Comparison of ENCODE assay signal across 20 cellular contexts in genomic region chr9:89011683-89012082, GRCh38. TPM values are rescaled to one million over a fixed set of nuclear protein-coding genes. Genes with fewer than 3 reads are reported as not detected.
DNase-seq lines count a peak whose midpoint lies in the region; ATAC-seq and TF ChIP-seq lines count a peak whose summit lies in the region.
"Had no signal": no experiment of that assay in that cellular context is flagged by ENCODE, and none has a peak within 500 bp of the region (broad histone marks: within the 10 kb centered on the region; RNA-seq: fewer than 3 reads in every experiment).

No MANE protein-coding gene starts in this region.

- H3K4me1 ChIP-seq in foreskin keratinocyte, result no peaks in the 10 kb centered on the region
- no peaks in the 10 kb centered on the region for H3K4me1 ChIP-seq in effector memory CD4-positive, alpha-beta T cell (ENCODE audit: control insufficient read depth, insufficient read depth, low read length, poor library complexity, severe bottlenecking)
- H3K4me1 ChIP-seq in SK-N-SH (ENCODE audit: control insufficient read depth in 1 of 2, insufficient read depth in 2 of 2, low read depth in 1 of 2, low read length in 1 of 2), result peaks cover 0 to 13% of the 10 kb centered on the region in 2 experiments; a peak in 2 of 4 replicates

- TF ChIP-seq CTCF in HFFc6 (IDR thresholded peaks at IDR 0.05), result no peak
- TF ChIP-seq CTCF in foreskin keratinocyte (conservative IDR thresholded peaks at IDR 0.05), result no peak
- no peak for TF ChIP-seq CTCF in SK-N-SH (IDR thresholded peaks at IDR 0.05)

- no peak overlapping the region for H3K9ac ChIP-seq in SK-N-SH

- peaks cover 2% of the 10 kb centered on the region; the same call in 1 of the 2 replicates for H3K27me3 Mint-ChIP-seq in HFFc6 (ENCODE audit: insufficient read depth)

- no peaks in the 10 kb centered on the region for H3K36me3 ChIP-seq in effector memory CD4-positive, alpha-beta T cell (ENCODE audit: control insufficient read depth, insufficient read depth, low read length)
- peaks cover 1 to 3% of the 10 kb centered on the region in 2 experiments for H3K36me3 ChIP-seq in SK-N-SH (replicated peaks in 1 of 2; ENCODE audit: control insufficient read depth in 1 of 2, insufficient read depth in 2 of 2, low read length in 1 of 2)

- no peak for TF ChIP-seq EP300 in SK-N-SH (IDR thresholded peaks at IDR 0.05; ENCODE audit: borderline replicate concordance in 1 of 2, low read depth in 1 of 2, low read length in 1 of 2)

- H3K27ac Mint-ChIP-seq in HFFc6, result no peak overlapping the region
- H3K27ac Mint-ChIP-seq: CD4-positive, CD25-positive, alpha-beta regulatory T cell; CD8-positive, alpha-beta memory T cell had no signal

- H3K4me1 Mint-ChIP-seq in HFFc6 (ENCODE audit: low read depth), result peaks cover 9% of the 10 kb centered on the region
- H3K4me1 Mint-ChIP-seq: CD4-positive, CD25-positive, alpha-beta regulatory T cell; CD8-positive, alpha-beta memory T cell had no signal

- no peaks in the 10 kb centered on the region for H4K20me1 ChIP-seq in SK-N-SH (ENCODE audit: insufficient read depth)

- TF ChIP-seq RAD21 in SK-N-SH (IDR thresholded peaks at IDR 0.05; ENCODE audit: low read length), result no peak

- H3K9me3 ChIP-seq in effector memory CD4-positive, alpha-beta T cell (ENCODE audit: control insufficient read depth, low read length), result no peaks in the 10 kb centered on the region
- H3K9me3 ChIP-seq in SK-N-SH, result no peaks in the 10 kb centered on the region
- H3K9me3 ChIP-seq: BE2C had no signal

- H3K27me3 ChIP-seq in foreskin keratinocyte (no peaks in the 10 kb centered on the region), SK-N-SH (ENCODE audit: insufficient read depth) (no peaks in the 10 kb centered on the region)
- no peaks in the 10 kb centered on the region for H3K27me3 ChIP-seq in effector memory CD4-positive, alpha-beta T cell (replicated peaks; ENCODE audit: control insufficient read depth, insufficient read depth, low read length, poor library complexity, severe bottlenecking)
- H3K27me3 ChIP-seq: BE2C had no signal

- H3K79me2 ChIP-seq in SK-N-SH (ENCODE audit: insufficient read depth), result no peaks in the 10 kb centered on the region

- no peaks in the 10 kb centered on the region for H3K9me2 ChIP-seq in SK-N-SH

- H3K4me2 ChIP-seq in SK-N-SH, result no peak overlapping the region

- no peak overlapping the region for H2AFZ ChIP-seq in SK-N-SH (ENCODE audit: low read depth)

- CTCF ChIA-PET in SK-N-SH (lab: Yijun Ruan, JAX), result interaction anchor here (1.7 to 2.6 kb wide), 2 partner anchors 11 to 418 kb away, joined by 4 to 9 read pairs; no protein-coding TSS in a partner anchor

- H3K4me3 ChIP-seq in effector memory CD4-positive, alpha-beta T cell (ENCODE audit: insufficient read depth, low read depth, low read length, poor library complexity, severe bottlenecking), result no peak overlapping the region
- H3K4me3 ChIP-seq in SK-N-SH (ENCODE audit: low read depth in 2 of 2, low read length in 1 of 2), result no peak overlapping the region
- H3K4me3 ChIP-seq: GM12878 had no signal

- no peaks in the 10 kb centered on the region for H3K9me3 Mint-ChIP-seq in HFFc6
- H3K9me3 Mint-ChIP-seq: CD8-positive, alpha-beta memory T cell had no signal

- H3K4me3 Mint-ChIP-seq in HFFc6, result no peak overlapping the region
- H3K4me3 Mint-ChIP-seq: CD4-positive, CD25-positive, alpha-beta regulatory T cell; CD8-positive, alpha-beta memory T cell had no signal

- H3K36me3 Mint-ChIP-seq in HFFc6 (ENCODE audit: low read depth), result no peaks in the 10 kb centered on the region
- H3K36me3 Mint-ChIP-seq: CD4-positive, CD25-positive, alpha-beta regulatory T cell; CD8-positive, alpha-beta memory T cell had no signal

- ATAC-seq in foreskin keratinocyte (peak; percentile 25), left lobe of liver (no peak)
- ATAC-seq: GM12878 had no signal

- no peaks in the 10 kb centered on the region for H3F3A ChIP-seq in SK-N-SH (replicated peaks; ENCODE audit: insufficient read depth)

- H3K27ac ChIP-seq in cingulate gyrus (ENCODE audit: low read depth, low read length), result peak overlapping the region; percentile 11
- H3K27ac ChIP-seq in foreskin keratinocyte, result no peak overlapping the region
- H3K27ac ChIP-seq in temporal lobe (ENCODE audit: low read depth, low read length), result peak overlapping the region; percentile 33
- no peak overlapping the region for H3K27ac ChIP-seq in effector memory CD4-positive, alpha-beta T cell (ENCODE audit: insufficient read depth, low read length, poor library complexity, severe bottlenecking)
- no peak overlapping the region for H3K27ac ChIP-seq in SK-N-SH (ENCODE audit: low read depth in 2 of 2, low read length in 1 of 2)
- H3K27ac ChIP-seq: HL-60 had no signal

- DNase-seq in HFFc6 (peak; percentile 35), foreskin keratinocyte (peak in 1 of 2 donors; percentile 58), SK-N-SH (no peak), left lobe of liver (ENCODE audit: low spot score) (no peak)
- DNase-seq in effector memory CD4-positive, alpha-beta T cell, result no peak
- DNase-seq: ACHN; BE2C; C1 segment of cervical spinal cord; CD4-positive, CD25-positive, alpha-beta regulatory T cell; CD8-positive, alpha-beta memory T cell; COR-L47; DMS53; DND-41; EL; HCEC 1CT had no signal

- POLR2A ChIA-PET in SK-N-SH (lab: Yijun Ruan, JAX), result no interaction called here

- 91% methylated on average over 2 of the region's 2 CpGs for WGBS in SK-N-SH (ENCODE audit: low lambda C conversion rate)

TF ChIP-seq in SK-N-SH, 30 proteins besides CTCF, POLR2A, EP300 and RAD21 (continues in another document):
- TF ChIP-seq EZH2phosphoT487 (IDR thresholded peaks at IDR 0.05; ENCODE audit: borderline replicate concordance, low read depth) (no peak), FOXM1 (IDR thresholded peaks at IDR 0.05; ENCODE audit: low read depth) (no peak), ELF1 (IDR thresholded peaks at IDR 0.05) (no peak), TAF1 (IDR thresholded peaks at IDR 0.05; ENCODE audit: borderline replicate concordance, low read depth, low read length) (no peak), TCF12 (IDR thresholded peaks at IDR 0.05) (no peak), RCOR1 (IDR thresholded peaks at IDR 0.05; ENCODE audit: low read length) (no peak), MEF2A (IDR thresholded peaks at IDR 0.05; ENCODE audit: borderline replicate concordance, low read depth) (no peak), USF2 (IDR thresholded peaks at IDR 0.05; ENCODE audit: borderline replicate concordance, low read depth, low read length) (no peak), JUND (IDR thresholded peaks at IDR 0.05) (no peak), GATA2 (CRISPR knock-in tag; IDR thresholded peaks at IDR 0.05) (no peak), MXI1 (IDR thresholded peaks at IDR 0.05; ENCODE audit: low read depth, low read length) (no peak), CHD2 (IDR thresholded peaks at IDR 0.05; ENCODE audit: low read length, partially characterized antibody) (no peak), SIN3A (IDR thresholded peaks at IDR 0.05; ENCODE audit: borderline replicate concordance, low read depth, low read length) (no peak), SMC3 (IDR thresholded peaks at IDR 0.05; ENCODE audit: low read depth, low read length) (no peak)
- TF ChIP-seq, protein P1, sequence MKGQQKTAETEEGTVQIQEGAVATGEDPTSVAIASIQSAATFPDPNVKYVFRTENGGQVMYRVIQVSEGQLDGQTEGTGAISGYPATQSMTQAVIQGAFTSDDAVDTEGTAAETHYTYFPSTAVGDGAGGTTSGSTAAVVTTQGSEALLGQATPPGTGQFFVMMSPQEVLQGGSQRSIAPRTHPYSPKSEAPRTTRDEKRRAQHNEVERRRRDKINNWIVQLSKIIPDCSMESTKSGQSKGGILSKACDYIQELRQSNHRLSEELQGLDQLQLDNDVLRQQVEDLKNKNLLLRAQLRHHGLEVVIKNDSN (IDR thresholded peaks at IDR 0.05; ENCODE audit: borderline replicate concordance, low read depth), result no peak
- TF ChIP-seq, protein P2, sequence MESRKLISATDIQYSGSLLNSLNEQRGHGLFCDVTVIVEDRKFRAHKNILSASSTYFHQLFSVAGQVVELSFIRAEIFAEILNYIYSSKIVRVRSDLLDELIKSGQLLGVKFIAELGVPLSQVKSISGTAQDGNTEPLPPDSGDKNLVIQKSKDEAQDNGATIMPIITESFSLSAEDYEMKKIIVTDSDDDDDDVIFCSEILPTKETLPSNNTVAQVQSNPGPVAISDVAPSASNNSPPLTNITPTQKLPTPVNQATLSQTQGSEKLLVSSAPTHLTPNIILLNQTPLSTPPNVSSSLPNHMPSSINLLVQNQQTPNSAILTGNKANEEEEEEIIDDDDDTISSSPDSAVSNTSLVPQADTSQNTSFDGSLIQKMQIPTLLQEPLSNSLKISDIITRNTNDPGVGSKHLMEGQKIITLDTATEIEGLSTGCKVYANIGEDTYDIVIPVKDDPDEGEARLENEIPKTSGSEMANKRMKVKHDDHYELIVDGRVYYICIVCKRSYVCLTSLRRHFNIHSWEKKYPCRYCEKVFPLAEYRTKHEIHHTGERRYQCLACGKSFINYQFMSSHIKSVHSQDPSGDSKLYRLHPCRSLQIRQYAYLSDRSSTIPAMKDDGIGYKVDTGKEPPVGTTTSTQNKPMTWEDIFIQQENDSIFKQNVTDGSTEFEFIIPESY (IDR thresholded peaks at IDR 0.05; ENCODE audit: borderline replicate concordance, low read depth), result no peak
- TF ChIP-seq, protein P3, sequence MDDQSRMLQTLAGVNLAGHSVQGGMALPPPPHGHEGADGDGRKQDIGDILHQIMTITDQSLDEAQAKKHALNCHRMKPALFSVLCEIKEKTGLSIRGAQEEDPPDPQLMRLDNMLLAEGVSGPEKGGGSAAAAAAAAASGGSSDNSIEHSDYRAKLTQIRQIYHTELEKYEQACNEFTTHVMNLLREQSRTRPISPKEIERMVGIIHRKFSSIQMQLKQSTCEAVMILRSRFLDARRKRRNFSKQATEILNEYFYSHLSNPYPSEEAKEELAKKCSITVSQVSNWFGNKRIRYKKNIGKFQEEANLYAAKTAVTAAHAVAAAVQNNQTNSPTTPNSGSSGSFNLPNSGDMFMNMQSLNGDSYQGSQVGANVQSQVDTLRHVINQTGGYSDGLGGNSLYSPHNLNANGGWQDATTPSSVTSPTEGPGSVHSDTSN (IDR thresholded peaks at IDR 0.05), result no peak

RNA-seq across cellular contexts. Expression of gene S1PR3, which starts 20.4 kb away (rescaled TPM):
- 10 to 100 TPM; 15.1 to 27.7 (median 23.9) TPM for total RNA-seq in HFFc6 (2021; fragmentation: NEBNext Ultra II Directional; extraction: Animal tissue kit (Norgen Biotek cat#: 25700))
- total RNA-seq in foreskin keratinocyte (6.5 and 7.1 TPM in 2 replicates), temporal lobe (9.6 TPM), left lobe of liver (2.0 TPM)
- polyA plus RNA-seq in foreskin keratinocyte (2.5 and 3.1 TPM in 2 replicates), SK-N-SH (2012; rRNA removed) (2.5 and 2.9 TPM in 2 replicates)
- polyA plus RNA-seq in SK-N-SH (2012; cell fraction: cytosol; rRNA removed), result 2.9 and 3.1 TPM in 2 replicates
- 2.2 and 3.7 TPM in 2 replicates for polyA plus RNA-seq in SK-N-SH (2012; cell fraction: nucleus; rRNA removed)
- total RNA-seq: CD4-positive, CD25-positive, alpha-beta regulatory T cell; G401 had no signal
- polyA plus RNA-seq: CD8-positive, alpha-beta memory T cell had no signal

Comparison
In these comparisons a context has a peak if more than half of its experiments do, and no peak if none do; other contexts are left out.
1. H3K27ac ChIP-seq: peak in cingulate gyrus (single experiment) and temporal lobe (single experiment); none in foreskin keratinocyte (single experiment), effector memory CD4-positive, alpha-beta T cell (single experiment) and SK-N-SH (0 of 2).